ENCODE assay signal across 7 cellular contexts in genomic region chr12:65823481-65824313, GRCh38. TPM values are rescaled to one million over a fixed set of nuclear protein-coding genes. Genes with fewer than 3 reads are reported as not detected.
DNase-seq lines count a peak whose midpoint lies in the region; ATAC-seq lines count a peak whose summit lies in the region.

No MANE protein-coding gene starts in this region.

- peak; percentile 17 for DNase-seq in GM04504 (ENCODE audit: low read depth)
- DNase-seq in LHCN-M2 (ENCODE audit: low read depth) = peak; percentile 67
- DNase-seq in amniotic stem cell (lab: John Stamatoyannopoulos, UW) = peak; percentile 56
- no peak for DNase-seq in iPS DF 6.9 (ENCODE audit: low read depth, low spot score)
- no peak for DNase-seq in skeletal muscle cell (ENCODE audit: low read depth)
- no peak for DNase-seq in SIG-M5 (lab: John Stamatoyannopoulos, UW)

- H3K9me3 ChIP-seq in iPS DF 6.9 (ENCODE audit: control insufficient read depth, insufficient read depth, low read length) = no peaks in the 10 kb centered on the region

- no peaks in the 10 kb centered on the region for H3K27me3 ChIP-seq in iPS DF 6.9 (ENCODE audit: control insufficient read depth, insufficient read depth, low read length)

- H3K4me1 ChIP-seq in iPS DF 6.9 (ENCODE audit: control insufficient read depth, insufficient read depth, low read length) = no peaks in the 10 kb centered on the region; the same call in 1 of the 2 replicates

- WGBS in iPS DF 6.9 (ENCODE audit: insufficient coverage, insufficient read length) = no CpG with 5 or more reads among the region's 61 CpGs

- no peak for ATAC-seq in HG03469 (IDR thresholded peaks at IDR 0.05; ENCODE audit: unreplicated experiment)

- H3K36me3 ChIP-seq in iPS DF 6.9 (ENCODE audit: control insufficient read depth, insufficient read depth, low read length) = no peaks in the 10 kb centered on the region

- no peak overlapping the region for H3K27ac ChIP-seq in iPS DF 6.9 (ENCODE audit: low read length)

- H3K4me3 ChIP-seq in iPS DF 6.9 (ENCODE audit: low read length) = peak overlapping the region; percentile 85
- H3K4me3 ChIP-seq in skeletal muscle cell (ENCODE audit: low read depth, low read length) = peak overlapping the region; percentile 86

RNA-seq across cellular contexts. Expression of gene HMGA2, which starts 0.6 kb away (rescaled TPM):
- 51.0 and 53.2 TPM in 2 replicates for total RNA-seq in LHCN-M2 (2014; rRNA removed)
- polyA plus RNA-seq in LHCN-M2 (2012) = 23.8 TPM

Comparison
In these comparisons a context has a peak if more than half of its experiments do, and no peak if none do; other contexts are left out.
1. DNase-seq: peak in GM04504 (single experiment), LHCN-M2 (single experiment) and amniotic stem cell (single experiment); none in iPS DF 6.9 (single experiment), skeletal muscle cell (single experiment) and SIG-M5 (single experiment).